Comparison of ENCODE assay signal across 10 cellular contexts in genomic region chr1:180269848-180270766, GRCh38. TPM values are rescaled to one million over a fixed set of nuclear protein-coding genes. Genes with fewer than 3 reads are reported as not detected.
A peak's percentile ranks its signal among the peaks of the same experiment; 100 is the strongest.
DNase-seq lines count a peak whose midpoint lies in the region; ATAC-seq and TF ChIP-seq lines count a peak whose summit lies in the region.
"Had no signal": no experiment of that assay in that cellular context is flagged by ENCODE, and none has a peak within 500 bp of the region (broad histone marks: within the 10 kb centered on the region; RNA-seq: fewer than 3 reads in every experiment).

No MANE protein-coding gene starts in this region.

- H3K9ac ChIP-seq in MM.1S (ENCODE audit: low read length) = no peak overlapping the region

- H3K27ac ChIP-seq in MM.1S (ENCODE audit: low read length) = no peak overlapping the region

- H3K4me1 Mint-ChIP-seq in Calu3 (ENCODE audit: low read depth, unreplicated experiment) = peaks cover 13% of the 10 kb centered on the region

- no peaks in the 10 kb centered on the region for H3K79me2 ChIP-seq in MM.1S (ENCODE audit: low read length)

- H3K9me3 ChIP-seq in MM.1S (replicated peaks; ENCODE audit: insufficient read depth, low read length) = no peaks in the 10 kb centered on the region

- peaks cover 1% of the 10 kb centered on the region for H3K27me3 Mint-ChIP-seq in Calu3 (ENCODE audit: unreplicated experiment)

- no TSS peak for BruUV-seq in Calu3 (replicated peaks; lab: Mats Ljungman, UMichigan)

- intact Hi-C loops in Calu3 (cut with micrococcal nuclease; ENCODE audit: unreplicated experiment) (loop anchor here (5.0 kb wide), 1 partner anchor 147 kb away; no protein-coding TSS in a partner anchor), head of caudate nucleus (cut with DNase I) (no loop called here)

- no peaks in the 10 kb centered on the region for H3K36me3 ChIP-seq in MM.1S (replicated peaks; ENCODE audit: insufficient read depth, low read length)

- H3K9me2 ChIP-seq in MM.1S (replicated peaks; ENCODE audit: insufficient read depth, low read length) = no peaks in the 10 kb centered on the region

- no peaks in the 10 kb centered on the region for H4K20me1 ChIP-seq in MM.1S (ENCODE audit: insufficient read depth, low read length)

- no peak overlapping the region for H2AFZ ChIP-seq in MM.1S (ENCODE audit: low read length)

- H3K27ac Mint-ChIP-seq in Calu3 (ENCODE audit: unreplicated experiment) = no peak overlapping the region

- no peaks in the 10 kb centered on the region for H3F3A ChIP-seq in MM.1S (ENCODE audit: insufficient read depth, low read length)

- no peaks in the 10 kb centered on the region for H3K9me3 Mint-ChIP-seq in Calu3 (ENCODE audit: low read depth, unreplicated experiment)

- H3K4me1 ChIP-seq in MM.1S (ENCODE audit: low read length) = no peaks in the 10 kb centered on the region

- CTCF ChIA-PET in Calu3 (lab: Charles Lee) = interaction anchor here (1.0 kb wide), 1 partner anchor 9 kb away, joined by 4 read pairs; no protein-coding TSS in a partner anchor

- H3K27me3 ChIP-seq in MM.1S (replicated peaks; ENCODE audit: insufficient read depth, low read length) = no peaks in the 10 kb centered on the region

- peaks cover 22% of the 10 kb centered on the region for H3K36me3 Mint-ChIP-seq in Calu3 (ENCODE audit: insufficient read depth, unreplicated experiment)

- H3K4me3 ChIP-seq in MM.1S (ENCODE audit: low read length) = no peak overlapping the region

- DNase-seq in Calu3 (peak; percentile 40), MM.1S (peak; percentile 24), cerebellar cortex (ENCODE audit: low spot score) (peak; percentile 23), mucosa of gallbladder (ENCODE audit: low spot score) (peak; percentile 44), head of caudate nucleus (no peak)
- DNase-seq in activated CD4-positive, alpha-beta T cell treated with anti-CD3 and anti-CD28 coated beads for 1 hour = no peak
- DNase-seq: stimulated activated naive CD4-positive, alpha-beta T cell had no signal

- H3K4me3 Mint-ChIP-seq in Calu3 (ENCODE audit: low read depth, unreplicated experiment) = no peak overlapping the region

- ATAC-seq in HG02759 (IDR thresholded peaks at IDR 0.05; ENCODE audit: unreplicated experiment) (no peak), HG03039 (IDR thresholded peaks at IDR 0.05; ENCODE audit: unreplicated experiment) (no peak)

- no peak overlapping the region for H3K4me2 ChIP-seq in MM.1S (ENCODE audit: low read depth, low read length)

- TF ChIP-seq CTCF in Calu3 (IDR thresholded peaks at IDR 0.05; ENCODE audit: unreplicated experiment) (peak; percentile 37), MM.1S (IDR thresholded peaks at IDR 0.05; ENCODE audit: low read length) (peak; percentile 51)

RNA-seq across cellular contexts. Expression of gene LHX4, which starts 40.0 kb away (rescaled TPM):
- total RNA-seq in Calu3 (2022) (0.05 and 0.19 TPM in 2 replicates), mucosa of gallbladder (0.03 TPM)
- total RNA-seq: lung microvascular endothelial cell had no signal

Comparison
In these comparisons a context has a peak if more than half of its experiments do, and no peak if none do; other contexts are left out.
1. DNase-seq: peak in Calu3 (single experiment), MM.1S (single experiment), cerebellar cortex (single experiment) and mucosa of gallbladder (single experiment); none in activated CD4-positive, alpha-beta T cell treated with anti-CD3 and anti-CD28 coated beads for 1 hour (single experiment) and head of caudate nucleus (0 of 42).